ENCODE assay signal across 8 cellular contexts in genomic region chr6:148745926-148746325, GRCh38. TPM values are rescaled to one million over a fixed set of nuclear protein-coding genes. Genes with fewer than 3 reads are reported as not detected.
DNase-seq lines count a peak whose midpoint lies in the region; ATAC-seq, FAIRE-seq and TF ChIP-seq lines count a peak whose summit lies in the region.

No MANE protein-coding gene starts in this region.

- no peaks in the 10 kb centered on the region for H3K9me3 Mint-ChIP-seq in GM23338
- H3K9me3 Mint-ChIP-seq in glutamatergic neuron (ENCODE audit: unreplicated experiment), result peaks cover 1% of the 10 kb centered on the region

- H3K36me3 Mint-ChIP-seq in GM23338 (ENCODE audit: low read depth) (peaks cover 12% of the 10 kb centered on the region), glutamatergic neuron (ENCODE audit: unreplicated experiment) (no peaks in the 10 kb centered on the region)

- H3K9me3 ChIP-seq in WERI-Rb-1 (ENCODE audit: severe bottlenecking), result no peaks in the 10 kb centered on the region

- H3K27ac ChIP-seq in GM23338 (ENCODE audit: low read depth), result peak overlapping the region; percentile 94
- H3K27ac ChIP-seq in WERI-Rb-1, result no peak overlapping the region
- H3K27ac ChIP-seq in skin epidermis, result peak overlapping the region in 18 of 21 experiments; percentile 25 to 86 (median 73)

- H3K4me1 ChIP-seq in GM23338 (ENCODE audit: insufficient read depth), result peaks cover 29% of the 10 kb centered on the region

- peaks cover 12% of the 10 kb centered on the region; the same call in 1 of the 2 replicates for H3K27me3 ChIP-seq in GM23338 (ENCODE audit: insufficient read depth)
- H3K27me3 ChIP-seq in WERI-Rb-1 (ENCODE audit: insufficient read depth, low read depth, severe bottlenecking), result peaks cover 46% of the 10 kb centered on the region

- FAIRE-seq in GM19239 (lab: Jason Lieb, UNC), result no peak

- peak overlapping the region; percentile 91; the same call in 1 of the 2 replicates for H2AFZ ChIP-seq in GM23338

- H3K27ac Mint-ChIP-seq in GM23338 (peak overlapping the region; percentile 60; the same call in 1 of the 2 replicates), glutamatergic neuron (ENCODE audit: unreplicated experiment) (no peak overlapping the region)

- H3K36me3 ChIP-seq in GM23338 (ENCODE audit: insufficient read depth) (no peaks in the 10 kb centered on the region; the same call in 1 of the 2 replicates), WERI-Rb-1 (no peaks in the 10 kb centered on the region)

- DNase-seq in GM23338 (ENCODE audit: low spot score) (no peak), WERI-Rb-1 (no peak), glutamatergic neuron (no peak), GM19239 (ENCODE audit: insufficient read length, low spot score) (no peak), AG08396 (ENCODE audit: low spot score) (no peak)

- H3K4me2 ChIP-seq in GM23338, result peak overlapping the region; percentile 79

- no peak; the same call in 2 of the 3 replicates for ATAC-seq in GM23338
- no peak for ATAC-seq in HG03280 (IDR thresholded peaks at IDR 0.05; ENCODE audit: unreplicated experiment)
- no peak for ATAC-seq in GM18907 (IDR thresholded peaks at IDR 0.05; ENCODE audit: unreplicated experiment)

- peaks cover 33% of the 10 kb centered on the region for H3K79me2 ChIP-seq in GM23338 (replicated peaks; ENCODE audit: insufficient read depth)

- H3K4me3 ChIP-seq in GM23338 (peak overlapping the region; percentile 68), WERI-Rb-1 (ENCODE audit: low read depth, low read length) (peak overlapping the region; percentile 65), skin epidermis (peak overlapping the region; percentile 48 to 84 (median 72))

- H3K4me1 Mint-ChIP-seq in GM23338, result peaks cover 48% of the 10 kb centered on the region
- H3K4me1 Mint-ChIP-seq in glutamatergic neuron (ENCODE audit: low read depth, unreplicated experiment), result peaks cover 10% of the 10 kb centered on the region

- H3K27me3 Mint-ChIP-seq in GM23338 (ENCODE audit: insufficient read depth, low read depth, poor library complexity) (peaks cover 11% of the 10 kb centered on the region), glutamatergic neuron (ENCODE audit: unreplicated experiment) (no peaks in the 10 kb centered on the region)

- H3K9me2 ChIP-seq in GM23338 (ENCODE audit: insufficient read depth), result no peaks in the 10 kb centered on the region

- TF ChIP-seq CTCF in GM23338 (conservative IDR thresholded peaks at IDR 0.05; ENCODE audit: low read depth in 2 of 2) (no peak), WERI-Rb-1 (IDR thresholded peaks at IDR 0.05; ENCODE audit: low read depth, low read length) (no peak), glutamatergic neuron (IDR thresholded peaks at IDR 0.05; ENCODE audit: partially characterized antibody, unreplicated experiment) (no peak)

- no peaks in the 10 kb centered on the region for H3F3A ChIP-seq in GM23338 (replicated peaks; ENCODE audit: low read depth)

- H4K20me1 ChIP-seq in GM23338 (replicated peaks; ENCODE audit: insufficient read depth), result peaks cover 22% of the 10 kb centered on the region

- H3K4me3 Mint-ChIP-seq in GM23338 (peak overlapping the region; percentile 90), glutamatergic neuron (ENCODE audit: unreplicated experiment) (peak overlapping the region; percentile 94)

TF ChIP-seq in GM23338, 12 proteins besides CTCF, POLR2A, EP300 and RAD21:
- TF ChIP-seq STAT1 (IDR thresholded peaks at IDR 0.05; ENCODE audit: unreplicated experiment) (no peak), REST (IDR thresholded peaks at IDR 0.05; ENCODE audit: unreplicated experiment) (no peak), ZNF114 (CRISPR knock-in tag; IDR thresholded peaks at IDR 0.05) (no peak), ZNF331 (CRISPR knock-in tag; IDR thresholded peaks at IDR 0.05; ENCODE audit: low read depth) (no peak), CREB1 (CRISPR knock-in tag; IDR thresholded peaks at IDR 0.05; ENCODE audit: low read depth) (no peak), POLR2AphosphoS5 (IDR thresholded peaks at IDR 0.05; ENCODE audit: low read depth) (no peak), NANOG (IDR thresholded peaks at IDR 0.05; ENCODE audit: borderline replicate concordance) (no peak), EZH2 (IDR thresholded peaks at IDR 0.05; ENCODE audit: low read depth, unreplicated experiment) (no peak), JUNB (IDR thresholded peaks at IDR 0.05; ENCODE audit: unreplicated experiment) (no peak), EZH2phosphoT487 (IDR thresholded peaks at IDR 0.05; ENCODE audit: unreplicated experiment) (no peak)
TF ChIP-seq in GM23338: peak in this region for 0.

RNA-seq across cellular contexts. Expression of gene UST, which starts 0.9 kb away (rescaled TPM):
- 32.3 and 33.0 TPM in 2 replicates for total RNA-seq in GM23338 (2014; rRNA removed; shearing (Covaris generic))
- 12.6 TPM in 2 replicates for polyA plus RNA-seq in GM23338 (2016; fragmentation: Nextera tagmentation; extraction: Ambion mirVana)
- total RNA-seq in glutamatergic neuron (ENCODE audit: unreplicated experiment), result 11.2 TPM
